1 cellular context compared by ENCODE assay signal in genomic region chr9:94623253-94623652, GRCh38.
TF ChIP-seq lines count a peak whose summit lies in the region.

No MANE protein-coding gene starts in this region.

TF ChIP-seq in HepG2, 621 proteins besides CTCF, POLR2A, EP300 and RAD21 (continued from another document and continues in another):
- TF ChIP-seq EED (CRISPR knock-in tag; IDR thresholded peaks at IDR 0.05): 0 out of 2 replicates have a peak, but pooled peaks have one; percentile 68
- TF ChIP-seq, protein P1, sequence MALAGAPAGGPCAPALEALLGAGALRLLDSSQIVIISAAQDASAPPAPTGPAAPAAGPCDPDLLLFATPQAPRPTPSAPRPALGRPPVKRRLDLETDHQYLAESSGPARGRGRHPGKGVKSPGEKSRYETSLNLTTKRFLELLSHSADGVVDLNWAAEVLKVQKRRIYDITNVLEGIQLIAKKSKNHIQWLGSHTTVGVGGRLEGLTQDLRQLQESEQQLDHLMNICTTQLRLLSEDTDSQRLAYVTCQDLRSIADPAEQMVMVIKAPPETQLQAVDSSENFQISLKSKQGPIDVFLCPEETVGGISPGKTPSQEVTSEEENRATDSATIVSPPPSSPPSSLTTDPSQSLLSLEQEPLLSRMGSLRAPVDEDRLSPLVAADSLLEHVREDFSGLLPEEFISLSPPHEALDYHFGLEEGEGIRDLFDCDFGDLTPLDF (CRISPR knock-in tag; IDR thresholded peaks at IDR 0.05): no peak
- TF ChIP-seq, protein P2, sequence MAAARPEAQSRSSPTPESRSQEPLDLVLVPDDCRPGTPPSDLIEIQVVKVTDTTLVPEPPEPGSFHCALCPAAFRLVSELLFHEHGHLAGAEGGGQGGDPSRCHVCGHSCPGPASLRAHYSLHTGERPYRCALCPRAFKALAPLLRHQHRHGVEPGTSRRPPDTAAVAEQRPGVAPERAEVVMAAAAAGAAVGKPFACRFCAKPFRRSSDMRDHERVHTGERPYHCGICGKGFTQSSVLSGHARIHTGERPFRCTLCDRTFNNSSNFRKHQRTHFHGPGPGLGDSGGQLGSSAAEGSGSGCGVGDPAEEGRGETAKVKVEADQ (CRISPR knock-in tag; IDR thresholded peaks at IDR 0.05; ENCODE audit: borderline replicate concordance): no peak
- TF ChIP-seq ZNF333 (CRISPR knock-in tag; IDR thresholded peaks at IDR 0.05; ENCODE audit: borderline replicate concordance): no peak
- no peak for TF ChIP-seq HHEX (CRISPR knock-in tag; IDR thresholded peaks at IDR 0.05)
- TF ChIP-seq MAZ (IDR thresholded peaks at IDR 0.05; ENCODE audit: borderline replicate concordance, low read depth, low read length): 0 out of 2 replicates have a peak, but pooled peaks have one; percentile 68
- peak; percentile 84 for TF ChIP-seq MAZ (CRISPR knock-in tag; IDR thresholded peaks at IDR 0.05; ENCODE audit: low read depth)
- no peak for TF ChIP-seq PRDM4 (CRISPR knock-in tag; IDR thresholded peaks at IDR 0.05; ENCODE audit: borderline replicate concordance)
- TF ChIP-seq, protein P3, sequence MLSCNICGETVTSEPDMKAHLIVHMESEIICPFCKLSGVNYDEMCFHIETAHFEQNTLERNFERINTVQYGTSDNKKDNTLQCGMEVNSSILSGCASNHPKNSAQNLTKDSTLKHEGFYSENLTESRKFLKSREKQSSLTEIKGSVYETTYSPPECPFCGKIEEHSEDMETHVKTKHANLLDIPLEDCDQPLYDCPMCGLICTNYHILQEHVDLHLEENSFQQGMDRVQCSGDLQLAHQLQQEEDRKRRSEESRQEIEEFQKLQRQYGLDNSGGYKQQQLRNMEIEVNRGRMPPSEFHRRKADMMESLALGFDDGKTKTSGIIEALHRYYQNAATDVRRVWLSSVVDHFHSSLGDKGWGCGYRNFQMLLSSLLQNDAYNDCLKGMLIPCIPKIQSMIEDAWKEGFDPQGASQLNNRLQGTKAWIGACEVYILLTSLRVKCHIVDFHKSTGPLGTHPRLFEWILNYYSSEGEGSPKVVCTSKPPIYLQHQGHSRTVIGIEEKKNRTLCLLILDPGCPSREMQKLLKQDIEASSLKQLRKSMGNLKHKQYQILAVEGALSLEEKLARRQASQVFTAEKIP (CRISPR knock-in tag; IDR thresholded peaks at IDR 0.05; ENCODE audit: borderline replicate concordance): no peak
- TF ChIP-seq CREM (IDR thresholded peaks at IDR 0.05): no peak
- no peak for TF ChIP-seq CREM (CRISPR knock-in tag; IDR thresholded peaks at IDR 0.05)
- TF ChIP-seq ZNF101 (CRISPR knock-in tag; IDR thresholded peaks at IDR 0.05; ENCODE audit: borderline replicate concordance, low read depth): no peak
- TF ChIP-seq MLLT10 (CRISPR knock-in tag; IDR thresholded peaks at IDR 0.05): no peak
- TF ChIP-seq MEIS2 (CRISPR knock-in tag; IDR thresholded peaks at IDR 0.05): no peak
- no peak for TF ChIP-seq GATA4 (IDR thresholded peaks at IDR 0.05; ENCODE audit: borderline replicate concordance, low read depth)
- TF ChIP-seq ZEB1 (IDR thresholded peaks at IDR 0.05; ENCODE audit: insufficient replicate concordance, low read depth): no peak
- TF ChIP-seq CC2D1A (CRISPR knock-in tag; IDR thresholded peaks at IDR 0.05): no peak
- no peak; the same call in 1 of the 2 replicates for TF ChIP-seq KAT8 (CRISPR knock-in tag; IDR thresholded peaks at IDR 0.05)
- TF ChIP-seq SRF (IDR thresholded peaks at IDR 0.05; ENCODE audit: low read depth, low read length): no peak
- TF ChIP-seq ZKSCAN8 (CRISPR knock-in tag; IDR thresholded peaks at IDR 0.05; ENCODE audit: borderline replicate concordance): 0 out of 2 replicates have a peak, but pooled peaks have one; percentile 44
- TF ChIP-seq DR1 (CRISPR knock-in tag; IDR thresholded peaks at IDR 0.05): no peak
- TF ChIP-seq ZNF841 (CRISPR knock-in tag; IDR thresholded peaks at IDR 0.05; ENCODE audit: borderline replicate concordance): no peak
- no peak for TF ChIP-seq DDIT3 (CRISPR knock-in tag; IDR thresholded peaks at IDR 0.05)
- TF ChIP-seq MXD3 (CRISPR knock-in tag; IDR thresholded peaks at IDR 0.05): no peak
- TF ChIP-seq BRF2 (CRISPR knock-in tag; IDR thresholded peaks at IDR 0.05): no peak
- TF ChIP-seq CENPT (CRISPR knock-in tag; IDR thresholded peaks at IDR 0.05; ENCODE audit: low read depth): no peak
- no peak for TF ChIP-seq ZNF589 (CRISPR knock-in tag; conservative IDR thresholded peaks at IDR 0.05)
- no peak for TF ChIP-seq HES4 (CRISPR knock-in tag; IDR thresholded peaks at IDR 0.05; ENCODE audit: borderline replicate concordance)
- no peak for TF ChIP-seq SNAPC2 (CRISPR knock-in tag; IDR thresholded peaks at IDR 0.05)
- TF ChIP-seq, protein P4, sequence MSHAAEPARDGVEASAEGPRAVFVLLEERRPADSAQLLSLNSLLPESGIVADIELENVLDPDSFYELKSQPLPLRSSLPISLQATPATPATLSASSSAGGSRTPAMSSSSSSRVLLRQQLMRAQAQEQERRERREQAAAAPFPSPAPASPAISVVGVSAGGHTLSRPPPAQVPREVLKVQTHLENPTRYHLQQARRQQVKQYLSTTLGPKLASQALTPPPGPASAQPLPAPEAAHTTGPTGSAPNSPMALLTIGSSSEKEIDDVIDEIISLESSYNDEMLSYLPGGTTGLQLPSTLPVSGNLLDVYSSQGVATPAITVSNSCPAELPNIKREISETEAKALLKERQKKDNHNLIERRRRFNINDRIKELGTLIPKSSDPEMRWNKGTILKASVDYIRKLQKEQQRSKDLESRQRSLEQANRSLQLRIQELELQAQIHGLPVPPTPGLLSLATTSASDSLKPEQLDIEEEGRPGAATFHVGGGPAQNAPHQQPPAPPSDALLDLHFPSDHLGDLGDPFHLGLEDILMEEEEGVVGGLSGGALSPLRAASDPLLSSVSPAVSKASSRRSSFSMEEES (CRISPR knock-in tag; IDR thresholded peaks at IDR 0.05): peak; percentile 15; the same call in 1 of the 2 replicates
- no peak for TF ChIP-seq HOXA7 (CRISPR knock-in tag; IDR thresholded peaks at IDR 0.05)
- TF ChIP-seq, protein P5, sequence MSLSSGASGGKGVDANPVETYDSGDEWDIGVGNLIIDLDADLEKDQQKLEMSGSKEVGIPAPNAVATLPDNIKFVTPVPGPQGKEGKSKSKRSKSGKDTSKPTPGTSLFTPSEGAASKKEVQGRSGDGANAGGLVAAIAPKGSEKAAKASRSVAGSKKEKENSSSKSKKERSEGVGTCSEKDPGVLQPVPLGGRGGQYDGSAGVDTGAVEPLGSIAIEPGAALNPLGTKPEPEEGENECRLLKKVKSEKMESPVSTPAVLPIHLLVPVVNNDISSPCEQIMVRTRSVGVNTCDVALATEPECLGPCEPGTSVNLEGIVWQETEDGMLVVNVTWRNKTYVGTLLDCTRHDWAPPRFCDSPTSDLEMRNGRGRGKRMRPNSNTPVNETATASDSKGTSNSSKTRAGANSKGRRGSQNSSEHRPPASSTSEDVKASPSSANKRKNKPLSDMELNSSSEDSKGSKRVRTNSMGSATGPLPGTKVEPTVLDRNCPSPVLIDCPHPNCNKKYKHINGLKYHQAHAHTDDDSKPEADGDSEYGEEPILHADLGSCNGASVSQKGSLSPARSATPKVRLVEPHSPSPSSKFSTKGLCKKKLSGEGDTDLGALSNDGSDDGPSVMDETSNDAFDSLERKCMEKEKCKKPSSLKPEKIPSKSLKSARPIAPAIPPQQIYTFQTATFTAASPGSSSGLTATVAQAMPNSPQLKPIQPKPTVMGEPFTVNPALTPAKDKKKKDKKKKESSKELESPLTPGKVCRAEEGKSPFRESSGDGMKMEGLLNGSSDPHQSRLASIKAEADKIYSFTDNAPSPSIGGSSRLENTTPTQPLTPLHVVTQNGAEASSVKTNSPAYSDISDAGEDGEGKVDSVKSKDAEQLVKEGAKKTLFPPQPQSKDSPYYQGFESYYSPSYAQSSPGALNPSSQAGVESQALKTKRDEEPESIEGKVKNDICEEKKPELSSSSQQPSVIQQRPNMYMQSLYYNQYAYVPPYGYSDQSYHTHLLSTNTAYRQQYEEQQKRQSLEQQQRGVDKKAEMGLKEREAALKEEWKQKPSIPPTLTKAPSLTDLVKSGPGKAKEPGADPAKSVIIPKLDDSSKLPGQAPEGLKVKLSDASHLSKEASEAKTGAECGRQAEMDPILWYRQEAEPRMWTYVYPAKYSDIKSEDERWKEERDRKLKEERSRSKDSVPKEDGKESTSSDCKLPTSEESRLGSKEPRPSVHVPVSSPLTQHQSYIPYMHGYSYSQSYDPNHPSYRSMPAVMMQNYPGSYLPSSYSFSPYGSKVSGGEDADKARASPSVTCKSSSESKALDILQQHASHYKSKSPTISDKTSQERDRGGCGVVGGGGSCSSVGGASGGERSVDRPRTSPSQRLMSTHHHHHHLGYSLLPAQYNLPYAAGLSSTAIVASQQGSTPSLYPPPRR (CRISPR knock-in tag; IDR thresholded peaks at IDR 0.05; ENCODE audit: borderline replicate concordance): no peak
- TF ChIP-seq SMARCE1 (IDR thresholded peaks at IDR 0.05; ENCODE audit: borderline replicate concordance): no peak
- peak; percentile 42; the same call in 1 of the 2 replicates for TF ChIP-seq FOXO1 (CRISPR knock-in tag; IDR thresholded peaks at IDR 0.05)
- TF ChIP-seq NONO (IDR thresholded peaks at IDR 0.05): no peak
- TF ChIP-seq NONO (CRISPR knock-in tag; conservative IDR thresholded peaks at IDR 0.05): no peak
- no peak for TF ChIP-seq RBAK (CRISPR knock-in tag; IDR thresholded peaks at IDR 0.05)
- no peak for TF ChIP-seq DPF2 (CRISPR knock-in tag; IDR thresholded peaks at IDR 0.05; ENCODE audit: borderline replicate concordance, low read depth)
- no peak for TF ChIP-seq ZNF205 (CRISPR knock-in tag; IDR thresholded peaks at IDR 0.05)
- TF ChIP-seq ZNF577 (CRISPR knock-in tag; IDR thresholded peaks at IDR 0.05; ENCODE audit: borderline replicate concordance, low read depth): no peak
- TF ChIP-seq ZNF564 (CRISPR knock-in tag; IDR thresholded peaks at IDR 0.05): no peak
- TF ChIP-seq, protein P6, sequence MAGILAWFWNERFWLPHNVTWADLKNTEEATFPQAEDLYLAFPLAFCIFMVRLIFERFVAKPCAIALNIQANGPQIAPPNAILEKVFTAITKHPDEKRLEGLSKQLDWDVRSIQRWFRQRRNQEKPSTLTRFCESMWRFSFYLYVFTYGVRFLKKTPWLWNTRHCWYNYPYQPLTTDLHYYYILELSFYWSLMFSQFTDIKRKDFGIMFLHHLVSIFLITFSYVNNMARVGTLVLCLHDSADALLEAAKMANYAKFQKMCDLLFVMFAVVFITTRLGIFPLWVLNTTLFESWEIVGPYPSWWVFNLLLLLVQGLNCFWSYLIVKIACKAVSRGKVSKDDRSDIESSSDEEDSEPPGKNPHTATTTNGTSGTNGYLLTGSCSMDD (CRISPR knock-in tag; IDR thresholded peaks at IDR 0.05): no peak
- peak; percentile 89; the same call in 1 of the 2 replicates for TF ChIP-seq TFDP1 (CRISPR knock-in tag; IDR thresholded peaks at IDR 0.05; ENCODE audit: borderline replicate concordance)
- no peak for TF ChIP-seq MAFG (CRISPR knock-in tag; IDR thresholded peaks at IDR 0.05)
- TF ChIP-seq, protein P7, sequence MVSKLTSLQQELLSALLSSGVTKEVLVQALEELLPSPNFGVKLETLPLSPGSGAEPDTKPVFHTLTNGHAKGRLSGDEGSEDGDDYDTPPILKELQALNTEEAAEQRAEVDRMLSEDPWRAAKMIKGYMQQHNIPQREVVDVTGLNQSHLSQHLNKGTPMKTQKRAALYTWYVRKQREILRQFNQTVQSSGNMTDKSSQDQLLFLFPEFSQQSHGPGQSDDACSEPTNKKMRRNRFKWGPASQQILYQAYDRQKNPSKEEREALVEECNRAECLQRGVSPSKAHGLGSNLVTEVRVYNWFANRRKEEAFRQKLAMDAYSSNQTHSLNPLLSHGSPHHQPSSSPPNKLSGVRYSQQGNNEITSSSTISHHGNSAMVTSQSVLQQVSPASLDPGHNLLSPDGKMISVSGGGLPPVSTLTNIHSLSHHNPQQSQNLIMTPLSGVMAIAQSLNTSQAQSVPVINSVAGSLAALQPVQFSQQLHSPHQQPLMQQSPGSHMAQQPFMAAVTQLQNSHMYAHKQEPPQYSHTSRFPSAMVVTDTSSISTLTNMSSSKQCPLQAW (CRISPR knock-in tag; IDR thresholded peaks at IDR 0.05): peak; percentile 34; the same call in 1 of the 2 replicates
